Comparison of ENCODE assay signal across 18 cellular contexts in the genomic region with DNA sequence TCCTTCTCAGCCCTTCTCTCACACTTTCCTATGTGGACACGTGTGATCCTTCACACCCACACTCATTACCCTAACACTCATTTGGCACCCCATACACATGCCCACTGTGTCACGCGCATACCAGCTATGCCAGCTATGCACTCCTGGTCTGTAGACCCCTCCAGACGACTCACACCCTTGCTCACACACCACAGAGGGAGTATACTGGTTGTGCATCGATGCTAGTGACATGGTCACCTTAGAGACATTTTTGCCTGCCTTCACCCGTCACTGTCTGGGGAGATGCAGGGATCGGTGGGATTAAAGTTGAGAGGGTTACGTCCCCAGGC. TPM values are rescaled to one million over a fixed set of nuclear protein-coding genes. Genes with fewer than 3 reads are reported as not detected.
DNase-seq lines count a peak whose midpoint lies in the region; ATAC-seq and TF ChIP-seq lines count a peak whose summit lies in the region.
"Had no signal": no experiment of that assay in that cellular context is flagged by ENCODE, and none has a peak within 500 bp of the region (broad histone marks: within the 10 kb centered on the region; RNA-seq: fewer than 3 reads in every experiment).

No MANE protein-coding gene starts in this region.

- no peak overlapping the region for H3K27ac Mint-ChIP-seq in activated CD8-positive, alpha-beta T cell treated with anti-CD3 and anti-CD28 coated beads for 36 hours
- H3K27ac Mint-ChIP-seq in activated CD8-positive, alpha-beta T cell treated with anti-CD3 and anti-CD28 coated beads, Interleukin-2, amount 10 ng/mL, durations not matched to agents 7 days and 5 days, result no peak overlapping the region
- H3K27ac Mint-ChIP-seq in T-helper 17 cell, result no peak overlapping the region
- H3K27ac Mint-ChIP-seq: CD4-positive, alpha-beta T cell had no signal

- TF ChIP-seq CTCF in activated CD8-positive, alpha-beta T cell treated with anti-CD3 and anti-CD28 coated beads for 36 hours (IDR thresholded peaks at IDR 0.05), result no peak

- H3K4me3 ChIP-seq in iPS-18c (ENCODE audit: insufficient read depth, low read depth, low read length), result peak overlapping the region; percentile 5; the same call in 1 of the 2 replicates
- H3K4me3 ChIP-seq: body of pancreas, pancreas had no signal

- no peaks in the 10 kb centered on the region for H3K9me3 Mint-ChIP-seq in activated CD8-positive, alpha-beta T cell treated with anti-CD3 and anti-CD28 coated beads for 36 hours
- H3K9me3 Mint-ChIP-seq in activated CD8-positive, alpha-beta T cell treated with anti-CD3 and anti-CD28 coated beads, Interleukin-2, amount 10 ng/mL, durations not matched to agents 7 days and 5 days (ENCODE audit: insufficient read depth), result no peaks in the 10 kb centered on the region
- H3K9me3 Mint-ChIP-seq: CD4-positive, alpha-beta T cell had no signal

- peaks cover 12% of the 10 kb centered on the region for H3K4me1 Mint-ChIP-seq in activated CD8-positive, alpha-beta T cell treated with anti-CD3 and anti-CD28 coated beads for 36 hours (ENCODE audit: low read depth)
- peaks cover 14% of the 10 kb centered on the region for H3K4me1 Mint-ChIP-seq in activated CD8-positive, alpha-beta T cell treated with anti-CD3 and anti-CD28 coated beads, Interleukin-2, amount 10 ng/mL, durations not matched to agents 7 days and 5 days (ENCODE audit: low read depth)
- peaks cover 14% of the 10 kb centered on the region for H3K4me1 Mint-ChIP-seq in T-helper 17 cell

- CTCF ChIA-PET in activated CD8-positive, alpha-beta T cell treated with anti-CD3 and anti-CD28 coated beads for 36 hours (lab: Charles Lee), result interaction anchor here (0.7 to 11.3 kb wide), 2 partner anchors 21 to 80 kb away, joined by 3 to 302 read pairs; no protein-coding TSS in a partner anchor
- CTCF ChIA-PET in activated CD8-positive, alpha-beta T cell treated with anti-CD3 and anti-CD28 coated beads, Interleukin-2, amount 10 ng/mL, durations not matched to agents 7 days and 5 days (lab: Charles Lee), result interaction anchor here (9.8 kb wide), 1 partner anchor 82 kb away, joined by 173 read pairs; no protein-coding TSS in a partner anchor

- H3K9me3 ChIP-seq in T-helper 17 cell (ENCODE audit: control insufficient read depth, low read length, poor library complexity, severe bottlenecking), result no peaks in the 10 kb centered on the region
- H3K9me3 ChIP-seq in iPS-18c (ENCODE audit: control insufficient read depth, insufficient read depth, low read length), result no peaks in the 10 kb centered on the region
- H3K9me3 ChIP-seq: body of pancreas, pancreas, tibial nerve had no signal

- H3K4me3 Mint-ChIP-seq in activated CD8-positive, alpha-beta T cell treated with anti-CD3 and anti-CD28 coated beads for 36 hours, result no peak overlapping the region
- no peak overlapping the region for H3K4me3 Mint-ChIP-seq in activated CD8-positive, alpha-beta T cell treated with anti-CD3 and anti-CD28 coated beads, Interleukin-2, amount 10 ng/mL, durations not matched to agents 7 days and 5 days
- peak overlapping the region; percentile 79 for H3K4me3 Mint-ChIP-seq in T-helper 17 cell

- POLR2A ChIA-PET in activated CD8-positive, alpha-beta T cell treated with anti-CD3 and anti-CD28 coated beads for 36 hours (lab: Charles Lee), result no interaction called here
- POLR2A ChIA-PET in activated CD8-positive, alpha-beta T cell treated with anti-CD3 and anti-CD28 coated beads, Interleukin-2, amount 10 ng/mL, durations not matched to agents 7 days and 5 days (lab: Charles Lee), result no interaction called here

- peaks cover 10% of the 10 kb centered on the region for H3K27me3 Mint-ChIP-seq in activated CD8-positive, alpha-beta T cell treated with anti-CD3 and anti-CD28 coated beads for 36 hours
- H3K27me3 Mint-ChIP-seq in activated CD8-positive, alpha-beta T cell treated with anti-CD3 and anti-CD28 coated beads, Interleukin-2, amount 10 ng/mL, durations not matched to agents 7 days and 5 days (ENCODE audit: low read depth), result peaks cover 33% of the 10 kb centered on the region
- peaks cover 29% of the 10 kb centered on the region for H3K27me3 Mint-ChIP-seq in T-helper 17 cell

- no peak for DNase-seq in activated CD8-positive, alpha-beta T cell treated with anti-CD3 and anti-CD28 coated beads for 36 hours
- no peak for DNase-seq in activated CD8-positive, alpha-beta T cell treated with anti-CD3 and anti-CD28 coated beads, Interleukin-2, amount 10 ng/mL, durations not matched to agents 7 days and 5 days
- DNase-seq in T-helper 17 cell (no peak), NCI-H2196 (lab: John Stamatoyannopoulos, UW; ENCODE audit: unreplicated experiment) (no peak), NCI-H510A treated with DMSO at 0.1 percent for 48 hours (lab: John Stamatoyannopoulos, UW) (no peak), NCI-H526 (lab: John Stamatoyannopoulos, UW) (no peak)
- DNase-seq in stimulated activated naive CD8-positive, alpha-beta T cell treated with anti-CD3 and anti-CD28 coated beads, Interleukin-15, Interleukin-2, amounts not matched to agents 100 U/mL and 50 U/mL, for 24 hours, result no peak
- DNase-seq: activated naive CD4-positive, alpha-beta T cell; body of pancreas; CD4-positive, alpha-beta T cell; cortex of kidney; DND-41; pancreas; RPMI8226; small intestine; SW 1271 had no signal

- intact Hi-C loops in activated CD8-positive, alpha-beta T cell treated with anti-CD3 and anti-CD28 coated beads for 36 hours (cut with micrococcal nuclease), result no loop called here

- ATAC-seq in activated CD8-positive, alpha-beta T cell treated with anti-CD3 and anti-CD28 coated beads for 36 hours, result peak; percentile 38
- ATAC-seq in activated CD8-positive, alpha-beta T cell treated with anti-CD3 and anti-CD28 coated beads, Interleukin-2, amount 10 ng/mL, durations not matched to agents 7 days and 5 days, result no peak
- ATAC-seq in T-helper 17 cell, result no peak
- peak; percentile 70 for ATAC-seq in stimulated activated naive CD8-positive, alpha-beta T cell treated with anti-CD3 and anti-CD28 coated beads, Interleukin-15, Interleukin-2, amounts not matched to agents 100 U/mL and 50 U/mL, for 24 hours

- no peaks in the 10 kb centered on the region for H3K36me3 Mint-ChIP-seq in activated CD8-positive, alpha-beta T cell treated with anti-CD3 and anti-CD28 coated beads for 36 hours (ENCODE audit: low read depth)
- H3K36me3 Mint-ChIP-seq in activated CD8-positive, alpha-beta T cell treated with anti-CD3 and anti-CD28 coated beads, Interleukin-2, amount 10 ng/mL, durations not matched to agents 7 days and 5 days (ENCODE audit: low read depth), result no peaks in the 10 kb centered on the region
- H3K36me3 Mint-ChIP-seq in T-helper 17 cell (ENCODE audit: low read depth), result peaks cover 4% of the 10 kb centered on the region

RNA-seq across cellular contexts. Expression of gene PPM1J, which starts 8.3 kb away (rescaled TPM):
- total RNA-seq in activated CD8-positive, alpha-beta T cell treated with anti-CD3 and anti-CD28 coated beads for 36 hours, result 1 to 10 TPM; 1.7 to 2.8 TPM
- not detected for total RNA-seq in activated CD8-positive, alpha-beta T cell treated with anti-CD3 and anti-CD28 coated beads, Interleukin-2, amount 10 ng/mL, durations not matched to agents 7 days and 5 days
- under 1 TPM; 0.20 to 0.42 TPM for total RNA-seq in T-helper 17 cell

RNA-seq across cellular contexts. Expression of gene RHOC, which starts 16.5 kb away (rescaled TPM):
- 10 to 100 TPM; 34.2 to 34.7 TPM for total RNA-seq in activated CD8-positive, alpha-beta T cell treated with anti-CD3 and anti-CD28 coated beads for 36 hours
- 10 to 100 TPM; 85.6 to 93.8 TPM for total RNA-seq in activated CD8-positive, alpha-beta T cell treated with anti-CD3 and anti-CD28 coated beads, Interleukin-2, amount 10 ng/mL, durations not matched to agents 7 days and 5 days
- total RNA-seq in T-helper 17 cell, result 10 to 100 TPM; 16.9 to 34.4 TPM

RNA-seq across cellular contexts. Expression of gene MOV10, which starts 49.0 kb away (rescaled TPM):
- 10 to 100 TPM; 77.2 to 78.5 TPM for total RNA-seq in activated CD8-positive, alpha-beta T cell treated with anti-CD3 and anti-CD28 coated beads for 36 hours
- 100 to 1,000 TPM; 120 TPM for total RNA-seq in activated CD8-positive, alpha-beta T cell treated with anti-CD3 and anti-CD28 coated beads, Interleukin-2, amount 10 ng/mL, durations not matched to agents 7 days and 5 days
- total RNA-seq in T-helper 17 cell, result 10 to 100 TPM; 72.5 to 72.7 TPM

Comparison
In these comparisons a context has a peak if more than half of its experiments do, and no peak if none do; other contexts are left out.
1. ATAC-seq: peak in activated CD8-positive, alpha-beta T cell treated with anti-CD3 and anti-CD28 coated beads for 36 hours (single experiment) and stimulated activated naive CD8-positive, alpha-beta T cell treated with anti-CD3 and anti-CD28 coated beads, Interleukin-15, Interleukin-2, amounts not matched to agents 100 U/mL and 50 U/mL, for 24 hours (single experiment); none in activated CD8-positive, alpha-beta T cell treated with anti-CD3 and anti-CD28 coated beads, Interleukin-2, amount 10 ng/mL, durations not matched to agents 7 days and 5 days (single experiment) and T-helper 17 cell (single experiment).